Comparison of ENCODE assay signal across 11 cellular contexts in genomic region chr20:20781029-20781428, GRCh38.
"Had no signal": no experiment of that assay in that cellular context is flagged by ENCODE, and none has a peak within 500 bp of the region (broad histone marks: within the 10 kb centered on the region; RNA-seq: fewer than 3 reads in every experiment).

No MANE protein-coding gene starts in this region.

- H3K27ac Mint-ChIP-seq: activated B cell treated with CpG ODN at 0.5 μM for 24 hours; activated CD8-positive, alpha-beta T cell treated with anti-CD3 and anti-CD28 coated beads for 36 hours; activated naive CD4-positive, alpha-beta T cell treated with anti-CD3 and anti-CD28 coated beads, Interleukin-2, amount 50 U/mL, for 24 hours; type B pancreatic cell had no signal

- ATAC-seq: activated CD8-positive, alpha-beta T cell treated with anti-CD3 and anti-CD28 coated beads for 36 hours had no signal

- H3K9me3 Mint-ChIP-seq: activated naive CD4-positive, alpha-beta T cell treated with anti-CD3 and anti-CD28 coated beads, Interleukin-2, amount 50 U/mL, for 24 hours; natural killer cell; type B pancreatic cell had no signal

- H3K36me3 Mint-ChIP-seq: activated naive CD4-positive, alpha-beta T cell treated with anti-CD3 and anti-CD28 coated beads, Interleukin-2, amount 50 U/mL, for 24 hours; natural killer cell; type B pancreatic cell had no signal

- H3K4me1 Mint-ChIP-seq: activated naive CD4-positive, alpha-beta T cell treated with anti-CD3 and anti-CD28 coated beads, Interleukin-2, amount 50 U/mL, for 24 hours had no signal

- DNase-seq: activated B cell treated with CpG ODN at 0.5 μM for 24 hours; activated CD4-positive, alpha-beta T cell treated with anti-CD3 and anti-CD28 coated beads for 48 hours; activated CD8-positive, alpha-beta T cell treated with anti-CD3 and anti-CD28 coated beads for 36 hours; activated effector memory CD4-positive, alpha-beta T cell treated with anti-CD3 and anti-CD28 coated beads, Interleukin-2, amount 50 U/mL, for 16 hours; activated T-cell treated with anti-CD3 and anti-CD28 coated beads, Interleukin-2, amount 50 U/mL, for 48 hours; amniotic stem cell; stimulated activated CD4-positive, alpha-beta T cell treated with anti-CD3 and anti-CD28 coated beads, Interleukin-4, amount 100 ng/mL, for 24 hours; stimulated activated naive CD4-positive, alpha-beta T cell had no signal

- H3K4me3 Mint-ChIP-seq: activated B cell treated with CpG ODN at 0.5 μM for 24 hours; activated CD8-positive, alpha-beta T cell treated with anti-CD3 and anti-CD28 coated beads for 36 hours; activated naive CD4-positive, alpha-beta T cell treated with anti-CD3 and anti-CD28 coated beads, Interleukin-2, amount 50 U/mL, for 24 hours; natural killer cell; type B pancreatic cell had no signal
